8 cellular contexts compared by ENCODE assay signal in genomic region chr5:52800394-52801213, GRCh38. TPM values are rescaled to one million over a fixed set of nuclear protein-coding genes. Genes with fewer than 3 reads are reported as not detected.
A peak's percentile ranks its signal among the peaks of the same experiment; 100 is the strongest.
DNase-seq lines count a peak whose midpoint lies in the region; ATAC-seq, FAIRE-seq and TF ChIP-seq lines count a peak whose summit lies in the region.

No MANE protein-coding gene starts in this region.

- peak overlapping the region; percentile 88 for H3K27ac ChIP-seq in H1 (ENCODE audit: low read depth, low read length)
- peak overlapping the region; percentile 97 for H3K27ac ChIP-seq in mesenchymal stem cell (ENCODE audit: low read length, poor library complexity, severe bottlenecking)

- peak overlapping the region; percentile 82 for H3K4ac ChIP-seq in H1 (replicated peaks; ENCODE audit: insufficient read length, low read depth, low read length)
- H3K4ac ChIP-seq in mesenchymal stem cell (ENCODE audit: low read depth in 1 of 2, low read length in 2 of 2), result peak overlapping the region; percentile 89 to 97

- peak overlapping the region; percentile 34 for H3K56ac ChIP-seq in H1 (replicated peaks; ENCODE audit: insufficient read length, low read depth, low read length)

- no peak for TF ChIP-seq EP300 in H1 (IDR thresholded peaks at IDR 0.05; ENCODE audit: borderline replicate concordance in 1 of 2, low read depth in 2 of 2, low read length in 2 of 2)

- peak overlapping the region; percentile 79 for H4K5ac ChIP-seq in H1 (ENCODE audit: insufficient read length, low read depth, low read length)

- H3K18ac ChIP-seq in H1 (ENCODE audit: extremely low read depth, low read length) (peak overlapping the region; percentile 94), mesenchymal stem cell (ENCODE audit: low read depth in 1 of 2, low read length in 2 of 2) (peak overlapping the region; percentile 87 to 98)

- H4K91ac ChIP-seq in H1 (replicated peaks; ENCODE audit: insufficient read length, low read length) (peak overlapping the region; percentile 63), mesenchymal stem cell (ENCODE audit: low read length) (peak overlapping the region; percentile 99)

- H2BK15ac ChIP-seq in H1 (ENCODE audit: low read length), result peak overlapping the region; percentile 89; the same call in 1 of the 2 replicates
- H2BK15ac ChIP-seq in mesenchymal stem cell (ENCODE audit: low read depth, poor library complexity, severe bottlenecking), result peak overlapping the region; percentile 66

- peak overlapping the region; percentile 93 for H2BK12ac ChIP-seq in H1 (ENCODE audit: low read depth, low read length)
- peak overlapping the region; percentile 90 to 93 for H2BK12ac ChIP-seq in mesenchymal stem cell (ENCODE audit: low read length in 2 of 2)

- H3K14ac ChIP-seq in H1 (ENCODE audit: insufficient read length) (no peak overlapping the region), mesenchymal stem cell (ENCODE audit: low read length in 2 of 2) (peak overlapping the region in 1 of 2 experiments; percentile 98)

- ATAC-seq in HG02884 (IDR thresholded peaks at IDR 0.05; ENCODE audit: unreplicated experiment), result peak; percentile 41

- DNase-seq in SKM-1 (lab: John Stamatoyannopoulos, UW; ENCODE audit: unreplicated experiment) (peak; percentile 22), SKM-1 treated with dmso at 0.1 percent for 144 hours (lab: John Stamatoyannopoulos, UW; ENCODE audit: unreplicated experiment) (no peak), NCI-H2227 treated with DMSO at 0.1 percent for 48 hours (lab: John Stamatoyannopoulos, UW) (peak; percentile 8), H1 (ENCODE audit: low read depth in 1 of 2, low spot score in 2 of 2) (peak in 1 of 2 experiments; percentile 60), mesenchymal stem cell (peak; percentile 87)
- DNase-seq in activated CD8-positive, alpha-beta memory T cell treated with anti-CD3 and anti-CD28 coated beads, Interleukin-2, amount 50 U/mL, for 4 hours, result peak; percentile 49
- DNase-seq in stimulated activated CD8-positive, alpha-beta memory T cell treated with anti-CD3 and anti-CD28 coated beads, Interleukin-15, amount 100 ng/mL, for 48 hours (ENCODE audit: low read depth in 2 of 2), result peak; percentile 49 to 53

- H3K4me1 ChIP-seq in H1 (replicated peaks in 1 of 4; ENCODE audit: control insufficient read depth in 3 of 4, insufficient read depth in 4 of 4, low read length in 3 of 4), result peaks cover 5 to 11% (median 9%) of the 10 kb centered on the region in 4 experiments; a peak in 5 of 7 replicates
- peaks cover 3% of the 10 kb centered on the region for H3K4me1 ChIP-seq in mesenchymal stem cell (ENCODE audit: control insufficient read depth, insufficient read depth, low read depth, low read length)

- TF ChIP-seq RAD21 in H1 (IDR thresholded peaks at IDR 0.05 in 1 of 2, conservative IDR thresholded peaks at IDR 0.05 in 1 of 2; ENCODE audit: low read depth in 2 of 2, low read length in 2 of 2), result no peak

- FAIRE-seq in H1 (lab: Jason Lieb, UNC), result no peak

- H3K23ac ChIP-seq in H1 (ENCODE audit: insufficient read length) (no peak overlapping the region), mesenchymal stem cell (ENCODE audit: low read length in 2 of 2) (peak overlapping the region in 1 of 2 experiments; percentile 95)

- CTCF ChIA-PET in H1 (lab: Charles Lee; ENCODE audit: partially characterized antibody), result interaction anchor here (0.6 to 3.8 kb wide), 6 partner anchors 12 to 620 kb away, joined by 3 to 39 read pairs (median 4); partner anchors contain the start of genes ITGA1 and PELO

- H3K36me3 ChIP-seq in H1 (ENCODE audit: control insufficient read depth in 2 of 4, insufficient read depth in 4 of 4, low read length in 3 of 4) (peaks cover 0 to 14% (median 3%) of the 10 kb centered on the region in 4 experiments; a peak in 2 of 8 replicates), mesenchymal stem cell (ENCODE audit: control insufficient read depth in 1 of 2, insufficient read depth in 2 of 2, low read depth in 1 of 2, low read length in 2 of 2) (peaks cover 0 to 40% of the 10 kb centered on the region in 2 experiments)

- H2BK20ac ChIP-seq in H1 (ENCODE audit: low read length), result no peak overlapping the region

- H3K79me1 ChIP-seq in H1 (ENCODE audit: low read depth, low read length) (peaks cover 3% of the 10 kb centered on the region), mesenchymal stem cell (replicated peaks; ENCODE audit: low read length, poor library complexity, severe bottlenecking) (peaks cover 3% of the 10 kb centered on the region)

- H2AFZ ChIP-seq in H1 (ENCODE audit: low read length), result peak overlapping the region; percentile 37; the same call in 1 of the 2 replicates
- no peak overlapping the region for H2AFZ ChIP-seq in mesenchymal stem cell (ENCODE audit: low read depth, low read length)

- H3K4me3 ChIP-seq in H1 (ENCODE audit: extremely low read depth in 1 of 4, insufficient read depth in 2 of 4, low read depth in 3 of 4, low read length in 4 of 4) (peak overlapping the region; percentile 81 to 93 (median 86)), mesenchymal stem cell (ENCODE audit: insufficient read depth in 1 of 2, low read depth in 1 of 2, low read length in 2 of 2) (peak overlapping the region; percentile 76 to 89)

- WGBS in H1 (ENCODE audit: extremely low coverage in 1 of 2, insufficient coverage in 1 of 2, insufficient read length in 1 of 2, insufficient replicate concordance in 2 of 2, low coverage in 1 of 2, low lambda C conversion rate in 2 of 2, missing lambda C conversion rate in 1 of 2), 2 experiments, result 7% methylated on average over 27 of the region's 31 CpGs; no CpG with 5 or more reads in 1 of the 2 experiments
- 2% methylated on average over 29 of the region's 31 CpGs for WGBS in mesenchymal stem cell

- TF ChIP-seq CTCF in H1 (IDR thresholded peaks at IDR 0.05; ENCODE audit: control extremely low read depth in 1 of 3, insufficient read depth in 1 of 3, low read depth in 1 of 3, low read length in 3 of 3), result peak in 1 of 3 experiments; percentile 6; a peak in 1 of 4 replicates

- H4K20me1 ChIP-seq in H1 (replicated peaks in 1 of 2; ENCODE audit: control insufficient read depth in 1 of 2, insufficient read depth in 2 of 2, low read length in 2 of 2), result peaks cover 6 to 8% of the 10 kb centered on the region in 2 experiments

- H2AK5ac ChIP-seq in H1 (ENCODE audit: low read depth, low read length), result peak overlapping the region; percentile 76
- peak overlapping the region; percentile 57 for H2AK5ac ChIP-seq in mesenchymal stem cell (ENCODE audit: low read length, severe bottlenecking)

- peaks cover 0 to 51% of the 10 kb centered on the region in 2 experiments; a peak in 3 of 4 replicates for H3K79me2 ChIP-seq in H1 (ENCODE audit: control insufficient read depth in 1 of 2, insufficient read depth in 2 of 2, low read length in 2 of 2)

- peak overlapping the region; percentile 90 for H4K8ac ChIP-seq in H1 (ENCODE audit: extremely low read depth, insufficient read depth, low read length)
- H4K8ac ChIP-seq in mesenchymal stem cell (ENCODE audit: low read length), result peak overlapping the region; percentile 95

- H2BK120ac ChIP-seq in H1 (replicated peaks; ENCODE audit: low read depth, low read length) (peak overlapping the region; percentile 50), mesenchymal stem cell (ENCODE audit: low read depth, low read length) (peak overlapping the region; percentile 12)

- TF ChIP-seq POLR2A in H1 (IDR thresholded peaks at IDR 0.05; ENCODE audit: control extremely low read depth in 1 of 2, low read depth in 2 of 2, low read length in 2 of 2), result peak in 1 of 2 experiments; percentile 49; a peak in 2 of 3 replicates

- POLR2A ChIA-PET in H1 (lab: Charles Lee; ENCODE audit: partially characterized antibody), result interaction anchor here (0.9 to 3.7 kb wide), 9 partner anchors 9 to 1573 kb away, joined by 3 to 29 read pairs (median 3); partner anchors contain the start of genes ITGA1 and PELO

- H3K9me3 ChIP-seq in H1 (ENCODE audit: insufficient read depth in 2 of 2, low read depth in 1 of 2, low read length in 1 of 2) (no peaks in the 10 kb centered on the region), mesenchymal stem cell (ENCODE audit: control insufficient read depth, low read length) (no peaks in the 10 kb centered on the region)

- H2BK5ac ChIP-seq in H1 (ENCODE audit: low read depth, low read length) (peak overlapping the region; percentile 98), mesenchymal stem cell (ENCODE audit: low read depth, low read length, poor library complexity, severe bottlenecking) (peak overlapping the region; percentile 48)

- peaks cover 21% of the 10 kb centered on the region for H3K23me2 ChIP-seq in H1 (ENCODE audit: low read depth, low read length)

- H3K4me2 ChIP-seq in H1 (ENCODE audit: insufficient read depth in 1 of 2, low read depth in 2 of 2, low read length in 2 of 2), result peak overlapping the region; percentile 89 to 94
- peak overlapping the region; percentile 76 for H3K4me2 ChIP-seq in mesenchymal stem cell (ENCODE audit: low read length, poor library complexity, severe bottlenecking)

- H3K27me3 ChIP-seq in H1 (replicated peaks in 1 of 4; ENCODE audit: control insufficient read depth in 3 of 4, extremely low read depth in 1 of 4, insufficient read depth in 3 of 4, low read length in 3 of 4), result no peaks in the 10 kb centered on the region
- H3K27me3 ChIP-seq in mesenchymal stem cell (ENCODE audit: control insufficient read depth in 1 of 2, insufficient read depth in 1 of 2, low read length in 2 of 2), result no peaks in the 10 kb centered on the region

- H3K9ac ChIP-seq in H1 (replicated peaks in 1 of 4; ENCODE audit: extremely low read depth in 1 of 4, low read depth in 3 of 4, low read length in 3 of 4) (peak overlapping the region; percentile 65 to 82 (median 70)), mesenchymal stem cell (ENCODE audit: low read length) (peak overlapping the region; percentile 96)

RNA-seq across cellular contexts. Expression of gene ITGA1, which starts 12.9 kb away (rescaled TPM):
- 6.6 and 9.0 TPM in 2 replicates for total RNA-seq in H1 (2021; fragmentation: NEBNext Ultra II Directional; extraction: Animal tissue kit (Norgen Biotek cat#: 25700))
- polyA plus RNA-seq in H1 (2011; rRNA removed), result 1.3 and 2.3 TPM in 2 replicates
- polyA plus RNA-seq in H1 (2011; cell fraction: cytosol; rRNA removed), result 2.5 TPM
- polyA plus RNA-seq in H1 (2011; cell fraction: nucleus; rRNA removed), result 3.4 TPM
- 1.8 to 2.6 TPM (median 2.3 TPM) in 4 replicates for polyA plus RNA-seq in H1 (2012, experiment 1 of 2)
- polyA plus RNA-seq in H1 (2012, experiment 2 of 2), result 0.28 TPM
- polyA plus RNA-seq in H1 (2013, experiment 1 of 2), result 6.9 TPM
- 5.2 TPM for polyA plus RNA-seq in H1 (2013, experiment 2 of 2)
- polyA minus RNA-seq in H1 (2011; rRNA and poly(A)+ RNA removed), result 13.9 and 16.0 TPM in 2 replicates
- polyA minus RNA-seq in H1 (2011; cell fraction: cytosol; rRNA and poly(A)+ RNA removed), result 3.6 TPM
- 21.2 TPM for polyA minus RNA-seq in H1 (2011; cell fraction: nucleus; rRNA and poly(A)+ RNA removed)
- 202 TPM for polyA plus RNA-seq in mesenchymal stem cell (2013, experiment 1 of 2)
- 199 TPM for polyA plus RNA-seq in mesenchymal stem cell (2013, experiment 2 of 2)

RNA-seq across cellular contexts. Expression of gene PELO, which starts 12.9 kb away (rescaled TPM):
- total RNA-seq in H1 (2021; fragmentation: NEBNext Ultra II Directional; extraction: Animal tissue kit (Norgen Biotek cat#: 25700)), result 17.0 and 18.5 TPM in 2 replicates
- polyA plus RNA-seq in H1 (2011; rRNA removed), result 9.8 and 10.8 TPM in 2 replicates
- polyA plus RNA-seq in H1 (2011; cell fraction: cytosol; rRNA removed), result 11.8 TPM
- polyA plus RNA-seq in H1 (2011; cell fraction: nucleus; rRNA removed), result 10.9 TPM
- polyA plus RNA-seq in H1 (2012, experiment 1 of 2), result 11.1 to 12.4 TPM (median 12.3 TPM) in 4 replicates
- polyA plus RNA-seq in H1 (2012, experiment 2 of 2), result 6.5 TPM
- polyA plus RNA-seq in H1 (2013, experiment 1 of 2), result 9.1 TPM
- polyA plus RNA-seq in H1 (2013, experiment 2 of 2), result 8.4 TPM
- 17.5 and 18.0 TPM in 2 replicates for polyA minus RNA-seq in H1 (2011; rRNA and poly(A)+ RNA removed)
- 11.5 TPM for polyA minus RNA-seq in H1 (2011; cell fraction: cytosol; rRNA and poly(A)+ RNA removed)
- 20.0 TPM for polyA minus RNA-seq in H1 (2011; cell fraction: nucleus; rRNA and poly(A)+ RNA removed)
- polyA plus RNA-seq in mesenchymal stem cell (2013, experiment 1 of 2), result 37.4 TPM
- 35.7 TPM for polyA plus RNA-seq in mesenchymal stem cell (2013, experiment 2 of 2)
